In genomic region chr1:87334351-87335174, GRCh38 we compare ENCODE assay signal across 8 cellular contexts. TPM values are rescaled to one million over a fixed set of nuclear protein-coding genes. Genes with fewer than 3 reads are reported as not detected.
DNase-seq lines count a peak whose midpoint lies in the region; ATAC-seq, FAIRE-seq and TF ChIP-seq lines count a peak whose summit lies in the region.

No MANE protein-coding gene starts in this region.

- no peaks in the 10 kb centered on the region for H3K9me3 ChIP-seq in OCI-LY1 (ENCODE audit: low read length)

- peak overlapping the region; percentile 64 for H3K9ac ChIP-seq in OCI-LY1 (ENCODE audit: low read length)

- H3K27me3 ChIP-seq in GM23338 (ENCODE audit: insufficient read depth) (no peaks in the 10 kb centered on the region), OCI-LY1 (ENCODE audit: insufficient read depth, low read length) (no peaks in the 10 kb centered on the region)

- peaks cover 11% of the 10 kb centered on the region for H3K27me3 Mint-ChIP-seq in GM23338 (ENCODE audit: insufficient read depth, low read depth, poor library complexity)
- H3K27me3 Mint-ChIP-seq in stimulated activated naive CD8-positive, alpha-beta T cell treated with anti-CD3 and anti-CD28 coated beads, Interleukin-15, amount 100 ng/mL, for 72 hours = no peaks in the 10 kb centered on the region

- peak overlapping the region; percentile 91 for H3K27ac Mint-ChIP-seq in GM23338
- peak overlapping the region; percentile 94 to 96 for H3K27ac Mint-ChIP-seq in stimulated activated naive CD8-positive, alpha-beta T cell treated with anti-CD3 and anti-CD28 coated beads, Interleukin-15, amount 100 ng/mL, for 72 hours

- H2AFZ ChIP-seq in GM23338 = no peak overlapping the region
- H2AFZ ChIP-seq in OCI-LY1 (ENCODE audit: low read length) = no peak overlapping the region

- peaks cover 10% of the 10 kb centered on the region for H3K36me3 ChIP-seq in GM23338 (ENCODE audit: insufficient read depth)
- H3K36me3 ChIP-seq in OCI-LY1 (ENCODE audit: insufficient read depth, low read length) = peaks cover 32% of the 10 kb centered on the region

- ATAC-seq in GM23338 = peak; percentile 37
- peak; percentile 33 for ATAC-seq in stimulated activated naive CD8-positive, alpha-beta T cell treated with anti-CD3 and anti-CD28 coated beads, Interleukin-15, amount 100 ng/mL, for 72 hours

- H3K4me1 ChIP-seq in GM23338 (ENCODE audit: insufficient read depth) (peaks cover 53% of the 10 kb centered on the region), OCI-LY1 (ENCODE audit: insufficient read depth, low read length, severe bottlenecking) (peaks cover 63% of the 10 kb centered on the region)

- H3K36me3 Mint-ChIP-seq in GM23338 (ENCODE audit: low read depth) = peaks cover 46% of the 10 kb centered on the region

- H3K4me2 ChIP-seq in GM23338 = peak overlapping the region; percentile 75
- H3K4me2 ChIP-seq in OCI-LY1 (ENCODE audit: low read length) = peak overlapping the region; percentile 82

- DNase-seq in D721Med (ENCODE audit: insufficient read length, low spot score) = peak; percentile 41
- peak; percentile 78 for DNase-seq in GM23338 (ENCODE audit: low spot score)
- DNase-seq in caudate nucleus (lab: John Stamatoyannopoulos, UW) = peak in 13 of 61 donors; percentile 9 to 57 (median 37)
- DNase-seq in left kidney (ENCODE audit: low read depth, low spot score) = peak; percentile 86
- DNase-seq in stimulated activated naive CD8-positive, alpha-beta T cell treated with anti-CD3 and anti-CD28 coated beads, Interleukin-15, amount 100 ng/mL, for 72 hours = peak in 1 of 2 donors; percentile 5
- DNase-seq in NCI-H226 = no peak
- DNase-seq in NCI-H2029 (lab: John Stamatoyannopoulos, UW) = no peak

- H3K27ac ChIP-seq in GM23338 (ENCODE audit: low read depth) (peak overlapping the region; percentile 86), OCI-LY1 (ENCODE audit: low read depth, low read length, poor library complexity, severe bottlenecking) (peak overlapping the region; percentile 59), caudate nucleus (ENCODE audit: low read depth, low read length) (peak overlapping the region; percentile 73)

- peak overlapping the region; percentile 88 for H3K4me3 Mint-ChIP-seq in GM23338
- peak overlapping the region; percentile 91 to 94 for H3K4me3 Mint-ChIP-seq in stimulated activated naive CD8-positive, alpha-beta T cell treated with anti-CD3 and anti-CD28 coated beads, Interleukin-15, amount 100 ng/mL, for 72 hours

- H3K4me3 ChIP-seq in GM23338 (peak overlapping the region; percentile 58), OCI-LY1 (ENCODE audit: low read depth, low read length, poor library complexity, severe bottlenecking) (peak overlapping the region; percentile 64)

- TF ChIP-seq CTCF in D721Med (IDR thresholded peaks at IDR 0.05; ENCODE audit: insufficient read depth, missing control alignments) (no peak), GM23338 (conservative IDR thresholded peaks at IDR 0.05; ENCODE audit: low read depth in 2 of 2) (peak in 1 of 2 experiments; percentile 39; a peak in 2 of 4 replicates), OCI-LY1 (IDR thresholded peaks at IDR 0.05; ENCODE audit: low read length) (peak; percentile 47; the same call in 1 of the 2 replicates)

- peaks cover 37% of the 10 kb centered on the region for H4K20me1 ChIP-seq in GM23338 (replicated peaks; ENCODE audit: insufficient read depth)
- H4K20me1 ChIP-seq in OCI-LY1 (ENCODE audit: insufficient read depth, low read length) = no peaks in the 10 kb centered on the region

- H3K79me2 ChIP-seq in GM23338 (replicated peaks; ENCODE audit: insufficient read depth) = peaks cover 82% of the 10 kb centered on the region
- no peaks in the 10 kb centered on the region for H3K79me2 ChIP-seq in OCI-LY1 (ENCODE audit: insufficient read depth, low read length)

- H3K4me1 Mint-ChIP-seq in GM23338 = peaks cover 58% of the 10 kb centered on the region
- H3K4me1 Mint-ChIP-seq in stimulated activated naive CD8-positive, alpha-beta T cell treated with anti-CD3 and anti-CD28 coated beads, Interleukin-15, amount 100 ng/mL, for 72 hours = peaks cover 66% of the 10 kb centered on the region

- H3K9me2 ChIP-seq in GM23338 (ENCODE audit: insufficient read depth) (no peaks in the 10 kb centered on the region), OCI-LY1 (ENCODE audit: low read depth, low read length) (no peaks in the 10 kb centered on the region)

- H3F3A ChIP-seq in GM23338 (replicated peaks; ENCODE audit: low read depth) = no peaks in the 10 kb centered on the region
- H3F3A ChIP-seq in OCI-LY1 (ENCODE audit: insufficient read depth, low read length) = peaks cover 6% of the 10 kb centered on the region

- no peaks in the 10 kb centered on the region; the same call in 2 of the 3 replicates for H3K9me3 Mint-ChIP-seq in GM23338
- H3K9me3 Mint-ChIP-seq in stimulated activated naive CD8-positive, alpha-beta T cell treated with anti-CD3 and anti-CD28 coated beads, Interleukin-15, amount 100 ng/mL, for 72 hours = no peaks in the 10 kb centered on the region

- FAIRE-seq in D721Med (lab: Jason Lieb, UNC) = no peak

TF ChIP-seq in GM23338, 12 proteins besides CTCF, POLR2A, EP300 and RAD21 (continues in another document):
- TF ChIP-seq ZNF114 (CRISPR knock-in tag; IDR thresholded peaks at IDR 0.05) (no peak), STAT1 (IDR thresholded peaks at IDR 0.05; ENCODE audit: unreplicated experiment) (no peak), JUNB (IDR thresholded peaks at IDR 0.05; ENCODE audit: unreplicated experiment) (no peak), EZH2phosphoT487 (IDR thresholded peaks at IDR 0.05; ENCODE audit: unreplicated experiment) (no peak), ZNF331 (CRISPR knock-in tag; IDR thresholded peaks at IDR 0.05; ENCODE audit: low read depth) (no peak), REST (IDR thresholded peaks at IDR 0.05; ENCODE audit: unreplicated experiment) (no peak)

RNA-seq across cellular contexts. Expression of gene LMO4, which starts 5.9 kb away (rescaled TPM):
- total RNA-seq in GM23338 (2014; rRNA removed; shearing (Covaris generic)) = 96.2 and 112 TPM in 2 replicates
- polyA plus RNA-seq in GM23338 (2016; fragmentation: Nextera tagmentation; extraction: Ambion mirVana) = 35.6 and 35.8 TPM in 2 replicates

Comparison
In these comparisons a context has a peak if more than half of its experiments do, and no peak if none do; other contexts are left out.
1. DNase-seq: peak in D721Med (single experiment), GM23338 (single experiment) and left kidney (single experiment); none in NCI-H226 (single experiment) and NCI-H2029 (single experiment).
2. Peak in every context shown above with its lines, with median percentiles within 50 percentile points of each other: H3K27ac ChIP-seq.